34 cellular contexts compared by ENCODE assay signal in the genomic region with DNA sequence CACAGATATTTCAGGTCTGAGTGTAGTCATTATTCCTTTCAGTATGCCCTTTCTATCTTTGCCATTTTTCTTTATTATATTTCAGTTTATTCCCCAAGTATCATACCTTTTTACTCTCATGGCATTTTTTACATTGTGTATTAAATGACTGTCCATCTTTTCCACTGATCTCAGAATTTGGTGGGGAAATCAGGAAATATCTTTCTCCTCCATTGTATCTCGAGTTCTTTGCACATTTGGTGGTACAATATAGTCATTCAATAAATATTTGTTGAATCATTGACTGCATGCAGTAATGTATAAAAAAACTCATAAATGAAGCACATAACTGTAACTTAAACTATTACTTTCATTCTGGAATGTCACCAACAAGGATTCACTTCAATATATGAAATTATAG.
A peak's percentile ranks its signal among the peaks of the same experiment; 100 is the strongest.
DNase-seq lines count a peak whose midpoint lies in the region; ATAC-seq, FAIRE-seq and TF ChIP-seq lines count a peak whose summit lies in the region.
"Had no signal": no experiment of that assay in that cellular context is flagged by ENCODE, and none has a peak within 500 bp of the region (broad histone marks: within the 10 kb centered on the region; RNA-seq: fewer than 3 reads in every experiment).

No MANE protein-coding gene starts in this region.

- H3K27ac Mint-ChIP-seq in T-cell = no peak overlapping the region
- H3K27ac Mint-ChIP-seq: activated CD4-positive, alpha-beta T cell treated with anti-CD3 and anti-CD28 coated beads for 36 hours; activated naive CD4-positive, alpha-beta T cell treated with anti-CD3 and anti-CD28 coated beads, Interleukin-2, amount 50 U/mL, for 24 hours; activated T-helper 2 cell treated with anti-CD3 and anti-CD28 coated beads, Interferon-gamma antibody, Interleukin-2, Interleukin-4, amounts not matched to agents 10 μg/mL and 5 μg/mL and 100 μg/mL, durations not matched to agents 14 hours and 24 hours and 36 hours; CD14-positive monocyte; effector memory CD8-positive, alpha-beta T cell; natural killer cell had no signal

- DNase-seq in H54 (ENCODE audit: insufficient read length, low spot score) (no peak), RKO (ENCODE audit: low spot score) (peak; percentile 23), fibroblast of the aortic adventitia (ENCODE audit: low read depth) (peak; percentile 27), AG20443 (ENCODE audit: low spot score) (no peak), NCI-H1105 (lab: John Stamatoyannopoulos, UW) (no peak), T-cell (no peak)
- DNase-seq: activated CD4-positive, alpha-beta T cell treated with anti-CD3 and anti-CD28 coated beads for 36 hours; activated CD8-positive, alpha-beta memory T cell treated with anti-CD3 and anti-CD28 coated beads for 24 hours; activated T-cell treated with anti-CD3 and anti-CD28 coated beads for 4 hours; amniotic stem cell; DND-41; effector memory CD8-positive, alpha-beta T cell; erythroblast; gastrocnemius medialis; GOT3; left colon; mammary epithelial cell; mucosa of descending colon; natural killer cell; NCI-H1436 treated with DMSO at 0.1 percent for 48 hours; NCI-H345; NCI-H69; occipital lobe; PC-9; Right ventricle myocardium superior; sigmoid colon; stimulated activated CD4-positive, alpha-beta T cell treated with anti-CD3 and anti-CD28 coated beads, Interleukin-4, amount 100 ng/mL, for 24 hours had no signal

- POLR2A ChIA-PET in T-cell (lab: Charles Lee) = no interaction called here

- no peak for TF ChIP-seq POLR2A in H54 (IDR thresholded peaks at IDR 0.05; ENCODE audit: low read depth, low read length)

- TF ChIP-seq CTCF in fibroblast of the aortic adventitia (IDR thresholded peaks at IDR 0.05; ENCODE audit: insufficient read depth, low read length) = no peak

- no peaks in the 10 kb centered on the region for H3K4me1 Mint-ChIP-seq in T-cell
- H3K4me1 Mint-ChIP-seq: activated CD4-positive, alpha-beta T cell treated with anti-CD3 and anti-CD28 coated beads for 36 hours; activated naive CD4-positive, alpha-beta T cell treated with anti-CD3 and anti-CD28 coated beads, Interleukin-2, amount 50 U/mL, for 24 hours; natural killer cell had no signal

- H3K4me3 ChIP-seq in fibroblast of the aortic adventitia (ENCODE audit: low read depth, low read length) = no peak overlapping the region
- H3K4me3 ChIP-seq: coronary artery, gastrocnemius medialis, hepatocyte, mucosa of descending colon, PC-9, sigmoid colon, tibial nerve had no signal

- H3K36me3 Mint-ChIP-seq in T-cell = no peaks in the 10 kb centered on the region
- H3K36me3 Mint-ChIP-seq: activated naive CD4-positive, alpha-beta T cell treated with anti-CD3 and anti-CD28 coated beads, Interleukin-2, amount 50 U/mL, for 24 hours; CD14-positive monocyte; natural killer cell had no signal

- ATAC-seq in HG02763 (IDR thresholded peaks at IDR 0.05; ENCODE audit: unreplicated experiment) = no peak
- no peak for ATAC-seq in T-cell (replicated peaks in 1 of 4)
- ATAC-seq: activated CD4-positive, alpha-beta T cell treated with anti-CD3 and anti-CD28 coated beads for 36 hours; effector memory CD8-positive, alpha-beta T cell; gastrocnemius medialis; natural killer cell had no signal

- peak; percentile 71 for FAIRE-seq in H54 (lab: Jason Lieb, UNC)

- peaks cover 9 to 21% (median 12%) of the 10 kb centered on the region in 3 donors for H3K9me3 Mint-ChIP-seq in T-cell

- CTCF ChIA-PET in T-cell (lab: Charles Lee) = no interaction called here

- no peak overlapping the region for H3K4me3 Mint-ChIP-seq in T-cell
- H3K4me3 Mint-ChIP-seq: activated CD4-positive, alpha-beta T cell treated with anti-CD3 and anti-CD28 coated beads for 36 hours; activated naive CD4-positive, alpha-beta T cell treated with anti-CD3 and anti-CD28 coated beads, Interleukin-2, amount 50 U/mL, for 24 hours; CD14-positive monocyte; effector memory CD8-positive, alpha-beta T cell; natural killer cell had no signal

- H3K27me3 Mint-ChIP-seq in T-cell = peaks cover 0 to 3% of the 10 kb centered on the region in 2 donors
- H3K27me3 Mint-ChIP-seq: activated CD4-positive, alpha-beta T cell treated with anti-CD3 and anti-CD28 coated beads for 36 hours; activated naive CD4-positive, alpha-beta T cell treated with anti-CD3 and anti-CD28 coated beads, Interleukin-2, amount 50 U/mL, for 24 hours; effector memory CD8-positive, alpha-beta T cell had no signal

Comparison
In these comparisons a context has a peak if more than half of its experiments do, and no peak if none do; other contexts are left out.
1. DNase-seq: peak in RKO (single experiment) and fibroblast of the aortic adventitia (single experiment); none in H54 (single experiment), AG20443 (single experiment), NCI-H1105 (single experiment) and T-cell (0 of 34).